In the genomic region with DNA sequence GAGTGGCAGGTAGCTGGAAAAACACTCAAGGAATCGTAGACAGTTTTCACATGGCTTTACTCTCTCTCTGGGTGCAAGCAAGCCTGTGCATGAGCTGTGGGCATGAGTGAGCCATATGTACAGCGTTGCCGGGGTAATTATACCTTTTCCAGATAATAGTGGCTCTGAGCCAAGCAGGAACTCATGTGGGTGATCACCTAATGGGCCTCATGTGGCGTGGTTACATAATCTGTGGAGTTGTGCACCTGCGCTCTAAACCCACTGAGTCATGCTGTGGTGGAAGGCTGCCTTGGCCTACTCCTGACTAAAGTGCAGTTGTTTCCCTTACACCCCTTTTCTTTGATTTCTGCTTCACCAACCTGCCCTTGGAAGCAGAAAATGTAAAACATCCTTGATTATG, we compare ENCODE assay signal across 8 cellular contexts.
"Had no signal": no experiment of that assay in that cellular context is flagged by ENCODE, and none has a peak within 500 bp of the region (broad histone marks: within the 10 kb centered on the region; RNA-seq: fewer than 3 reads in every experiment).

No MANE protein-coding gene starts in this region.

- H3K79me2 ChIP-seq: parathyroid adenoma had no signal

- DNase-seq: activated CD4-positive, alpha-beta T cell treated with anti-CD3 and anti-CD28 coated beads for 4 hours; activated naive CD4-positive, alpha-beta T cell treated with Interleukin-2 at 50 U/mL for 16 hours; gastrocnemius medialis; islet precursor cell; stimulated activated CD4-positive, alpha-beta T cell treated with anti-CD3 and anti-CD28 coated beads, Interleukin-15, amount 100 ng/mL, for 24 hours; uterus had no signal

- H3K9ac ChIP-seq: parathyroid adenoma had no signal

- H3K4me1 ChIP-seq: gastrocnemius medialis, parathyroid adenoma, uterus had no signal

- H3K9me3 ChIP-seq: gastrocnemius medialis, uterus had no signal

- H2AFZ ChIP-seq: parathyroid adenoma had no signal

- H3K36me3 ChIP-seq: gastrocnemius medialis, uterus had no signal

- H3K27me3 ChIP-seq: gastrocnemius medialis, uterus had no signal

- ATAC-seq: gastrocnemius medialis had no signal

- H3K27ac ChIP-seq: gastrocnemius medialis, parathyroid adenoma, uterus, VCaP had no signal

- H3K4me3 ChIP-seq: gastrocnemius medialis, uterus had no signal
